2 cellular contexts compared by ENCODE assay signal in the genomic region with DNA sequence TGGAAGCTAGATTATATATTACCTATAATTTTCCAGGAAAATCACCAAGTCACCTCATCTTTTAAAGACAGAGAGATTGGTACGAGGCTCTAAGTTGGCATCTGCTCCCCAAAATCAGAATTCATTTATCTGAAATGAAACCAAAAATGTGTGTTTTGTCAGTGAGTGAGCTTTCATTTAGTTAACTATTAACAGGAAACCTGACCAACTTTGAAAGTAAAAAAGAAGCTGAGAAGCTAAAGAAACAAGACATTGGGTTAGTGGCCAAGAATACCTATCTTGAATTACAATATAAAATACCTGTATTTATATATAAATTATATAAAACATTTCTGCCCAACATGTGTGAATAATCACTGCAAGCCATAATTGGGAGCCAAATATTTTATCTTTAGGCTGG.
TF ChIP-seq lines count a peak whose summit lies in the region.

No MANE protein-coding gene starts in this region.

TF ChIP-seq in A549, 52 proteins besides CTCF, POLR2A, EP300 and RAD21 (continued from another document):
- TF ChIP-seq TP53 (CRISPR knock-in tag; IDR thresholded peaks at IDR 0.05), result no peak
- no peak for TF ChIP-seq ZC3H11A (IDR thresholded peaks at IDR 0.05)
- no peak for TF ChIP-seq KDM1A (IDR thresholded peaks at IDR 0.05; ENCODE audit: low read depth)
- no peak for TF ChIP-seq EHF (CRISPR knock-in tag; IDR thresholded peaks at IDR 0.05)
- TF ChIP-seq, protein P1, sequence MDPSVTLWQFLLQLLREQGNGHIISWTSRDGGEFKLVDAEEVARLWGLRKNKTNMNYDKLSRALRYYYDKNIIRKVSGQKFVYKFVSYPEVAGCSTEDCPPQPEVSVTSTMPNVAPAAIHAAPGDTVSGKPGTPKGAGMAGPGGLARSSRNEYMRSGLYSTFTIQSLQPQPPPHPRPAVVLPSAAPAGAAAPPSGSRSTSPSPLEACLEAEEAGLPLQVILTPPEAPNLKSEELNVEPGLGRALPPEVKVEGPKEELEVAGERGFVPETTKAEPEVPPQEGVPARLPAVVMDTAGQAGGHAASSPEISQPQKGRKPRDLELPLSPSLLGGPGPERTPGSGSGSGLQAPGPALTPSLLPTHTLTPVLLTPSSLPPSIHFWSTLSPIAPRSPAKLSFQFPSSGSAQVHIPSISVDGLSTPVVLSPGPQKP (IDR thresholded peaks at IDR 0.05; ENCODE audit: low read depth, low read length), result no peak
- TF ChIP-seq HOXB5 (CRISPR knock-in tag; IDR thresholded peaks at IDR 0.05), result no peak
- no peak for TF ChIP-seq GATA3 (IDR thresholded peaks at IDR 0.05; ENCODE audit: borderline replicate concordance)
TF ChIP-seq in A549: peak in this region for 0.

TF ChIP-seq in liver, 16 proteins besides CTCF, POLR2A, EP300 and RAD21 (continued from another document):
- TF ChIP-seq NR2F2 (IDR thresholded peaks at IDR 0.05), result no peak
- TF ChIP-seq EGR1 (IDR thresholded peaks at IDR 0.05; ENCODE audit: low read depth in 2 of 2), result no peak
- no peak for TF ChIP-seq FOXA2 (IDR thresholded peaks at IDR 0.05)
- no peak for TF ChIP-seq FOXA1 (IDR thresholded peaks at IDR 0.05)
- TF ChIP-seq RXRA (IDR thresholded peaks at IDR 0.05), result no peak
- TF ChIP-seq TAF1 (conservative IDR thresholded peaks at IDR 0.05), result no peak
